Comparison of ENCODE assay signal across 1 cellular context in genomic region chr2:20232837-20233207, GRCh38.
TF ChIP-seq lines count a peak whose summit lies in the region.

No MANE protein-coding gene starts in this region.

TF ChIP-seq in IMR-90, 13 proteins besides CTCF, POLR2A, EP300 and RAD21 (continued from another document):
- TF ChIP-seq, protein P1, sequence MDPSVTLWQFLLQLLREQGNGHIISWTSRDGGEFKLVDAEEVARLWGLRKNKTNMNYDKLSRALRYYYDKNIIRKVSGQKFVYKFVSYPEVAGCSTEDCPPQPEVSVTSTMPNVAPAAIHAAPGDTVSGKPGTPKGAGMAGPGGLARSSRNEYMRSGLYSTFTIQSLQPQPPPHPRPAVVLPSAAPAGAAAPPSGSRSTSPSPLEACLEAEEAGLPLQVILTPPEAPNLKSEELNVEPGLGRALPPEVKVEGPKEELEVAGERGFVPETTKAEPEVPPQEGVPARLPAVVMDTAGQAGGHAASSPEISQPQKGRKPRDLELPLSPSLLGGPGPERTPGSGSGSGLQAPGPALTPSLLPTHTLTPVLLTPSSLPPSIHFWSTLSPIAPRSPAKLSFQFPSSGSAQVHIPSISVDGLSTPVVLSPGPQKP (IDR thresholded peaks at IDR 0.05; ENCODE audit: borderline replicate concordance, low read depth, low read length) = no peak
- no peak for TF ChIP-seq NFE2L2 (IDR thresholded peaks at IDR 0.05; ENCODE audit: low read depth, low read length)
- TF ChIP-seq, protein P2, sequence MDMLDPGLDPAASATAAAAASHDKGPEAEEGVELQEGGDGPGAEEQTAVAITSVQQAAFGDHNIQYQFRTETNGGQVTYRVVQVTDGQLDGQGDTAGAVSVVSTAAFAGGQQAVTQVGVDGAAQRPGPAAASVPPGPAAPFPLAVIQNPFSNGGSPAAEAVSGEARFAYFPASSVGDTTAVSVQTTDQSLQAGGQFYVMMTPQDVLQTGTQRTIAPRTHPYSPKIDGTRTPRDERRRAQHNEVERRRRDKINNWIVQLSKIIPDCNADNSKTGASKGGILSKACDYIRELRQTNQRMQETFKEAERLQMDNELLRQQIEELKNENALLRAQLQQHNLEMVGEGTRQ (IDR thresholded peaks at IDR 0.05; ENCODE audit: low read depth, low read length) = no peak
- TF ChIP-seq CEBPB (IDR thresholded peaks at IDR 0.05; ENCODE audit: low read depth, low read length) = no peak
- no peak for TF ChIP-seq BHLHE40 (IDR thresholded peaks at IDR 0.05; ENCODE audit: low read depth, low read length)
- TF ChIP-seq MXI1 (IDR thresholded peaks at IDR 0.05; ENCODE audit: borderline replicate concordance, low read depth, low read length) = no peak
- TF ChIP-seq RFX5 (IDR thresholded peaks at IDR 0.05; ENCODE audit: low read depth, low read length) = no peak
- no peak for TF ChIP-seq MAFK (IDR thresholded peaks at IDR 0.05; ENCODE audit: low read depth, low read length)
- no peak for TF ChIP-seq SMC3 (IDR thresholded peaks at IDR 0.05; ENCODE audit: low read depth, low read length)
- no peak for TF ChIP-seq CHD1 (IDR thresholded peaks at IDR 0.05; ENCODE audit: low read depth, low read length)
- no peak for TF ChIP-seq RCOR1 (IDR thresholded peaks at IDR 0.05; ENCODE audit: insufficient replicate concordance, low read length)
- TF ChIP-seq MAZ (IDR thresholded peaks at IDR 0.05; ENCODE audit: borderline replicate concordance, low read depth, low read length) = no peak
